Comparison of ENCODE assay signal across 10 cellular contexts in the genomic region with DNA sequence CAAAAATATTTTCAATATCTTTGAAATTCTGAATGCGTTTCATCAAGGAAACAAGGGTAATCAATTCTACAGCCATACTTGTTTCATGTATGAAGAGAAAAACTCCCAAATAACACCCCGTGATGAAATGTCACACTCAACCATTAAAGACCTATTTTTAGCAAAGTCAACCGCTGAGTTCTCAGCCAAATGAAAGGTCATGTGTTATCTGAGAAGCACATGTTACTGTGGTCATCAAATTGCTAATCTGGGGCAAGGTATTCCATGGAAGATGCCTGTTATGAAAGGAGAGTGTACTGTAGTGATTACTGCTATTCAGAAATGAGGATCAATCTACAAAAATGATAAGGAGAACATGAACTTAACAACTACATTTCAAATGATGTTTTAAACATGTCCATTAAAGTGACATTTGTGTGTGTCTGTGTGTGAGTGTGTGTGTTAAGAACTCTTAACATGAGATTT.
DNase-seq lines count a peak whose midpoint lies in the region; ATAC-seq, FAIRE-seq and TF ChIP-seq lines count a peak whose summit lies in the region.
"Had no signal": no experiment of that assay in that cellular context is flagged by ENCODE, and none has a peak within 500 bp of the region (broad histone marks: within the 10 kb centered on the region; RNA-seq: fewer than 3 reads in every experiment).

No MANE protein-coding gene starts in this region.

- in situ Hi-C loops in KBM-7 (cut with MboI; ENCODE audit: low pct_unique_long_range_greater_than_20kb, low sequenced_read_pairs): no loop called here

- no peaks in the 10 kb centered on the region for H4K20me1 ChIP-seq in PC-9 (ENCODE audit: insufficient read depth)

- no peak overlapping the region for H3K4me3 ChIP-seq in heart right ventricle
- H3K4me3 ChIP-seq in PC-9: no peak overlapping the region

- H3K36me3 ChIP-seq in heart right ventricle (no peaks in the 10 kb centered on the region), PC-9 (ENCODE audit: low read depth) (no peaks in the 10 kb centered on the region)

- peak; percentile 46 for ATAC-seq in GM21447 (IDR thresholded peaks at IDR 0.05; ENCODE audit: unreplicated experiment)
- ATAC-seq in heart right ventricle: peak; percentile 40 to 89 (median 79)
- ATAC-seq in GM18873 (IDR thresholded peaks at IDR 0.05; ENCODE audit: low FRiP score, unreplicated experiment): no peak

- CTCF ChIA-PET in PC-9 (lab: Charles Lee): no interaction called here

- no peak overlapping the region for H3K4me2 ChIP-seq in PC-9

- H2AFZ ChIP-seq in PC-9: no peak overlapping the region

- BruUV-seq in PC-9 (replicated peaks; lab: Mats Ljungman, UMichigan): no TSS peak

- H3K79me2 ChIP-seq in PC-9 (ENCODE audit: low read depth): no peaks in the 10 kb centered on the region

- DNase-seq in GM18507 (ENCODE audit: extremely low spot score, insufficient read length, low read depth): no peak
- peak; percentile 77 for DNase-seq in KBM-7
- DNase-seq in heart right ventricle: no peak
- DNase-seq in NCI-H524 treated with DMSO at 0.1 percent for 48 hours (lab: John Stamatoyannopoulos, UW): no peak
- no peak for DNase-seq in middle frontal gyrus (ENCODE audit: extremely low spot score, low spot score)
- DNase-seq in PC-9: no peak
- DNase-seq: activated CD4-positive, alpha-beta T cell treated with anti-CD3 and anti-CD28 coated beads for 48 hours had no signal

- H3K9me2 ChIP-seq in PC-9 (ENCODE audit: insufficient read depth): no peaks in the 10 kb centered on the region

- POLR2A ChIA-PET in PC-9 (lab: Charles Lee; ENCODE audit: unreplicated experiment): no interaction called here

- H3K27ac ChIP-seq in heart right ventricle (peak overlapping the region in 9 of 10 donors; percentile 54 to 83 (median 70)), PC-9 (no peak overlapping the region)

- no peaks in the 10 kb centered on the region for H3F3A ChIP-seq in PC-9 (ENCODE audit: insufficient read depth, low read depth)

- no peaks in the 10 kb centered on the region for H3K27me3 ChIP-seq in heart right ventricle
- no peaks in the 10 kb centered on the region for H3K27me3 ChIP-seq in PC-9 (ENCODE audit: insufficient read depth, low read depth)

- TF ChIP-seq CTCF in heart right ventricle (IDR thresholded peaks at IDR 0.05): no peak
- TF ChIP-seq CTCF in PC-9 (conservative IDR thresholded peaks at IDR 0.05): no peak

- H3K9me3 ChIP-seq in heart right ventricle: peaks cover 0 to 4% (median 0%) of the 10 kb centered on the region in 11 donors
- no peaks in the 10 kb centered on the region for H3K9me3 ChIP-seq in PC-9 (ENCODE audit: insufficient read depth, low read depth)

- 40% methylated on average over 3 of the region's 3 CpGs for WGBS in heart right ventricle, 2 donors

- H3K4me1 ChIP-seq in heart right ventricle: peaks cover 0 to 43% (median 25%) of the 10 kb centered on the region in 9 donors
- H3K4me1 ChIP-seq in PC-9 (replicated peaks; ENCODE audit: insufficient read depth): no peaks in the 10 kb centered on the region

- intact Hi-C loops in heart right ventricle (cut with DNase I): no loop called here
- intact Hi-C loops in PC-9 (cut with micrococcal nuclease; ENCODE audit: unreplicated experiment): no loop called here

- peak; percentile 97 for FAIRE-seq in GM18507 (lab: Jason Lieb, UNC)
- FAIRE-seq: endometrium had no signal
